In the genomic region with DNA sequence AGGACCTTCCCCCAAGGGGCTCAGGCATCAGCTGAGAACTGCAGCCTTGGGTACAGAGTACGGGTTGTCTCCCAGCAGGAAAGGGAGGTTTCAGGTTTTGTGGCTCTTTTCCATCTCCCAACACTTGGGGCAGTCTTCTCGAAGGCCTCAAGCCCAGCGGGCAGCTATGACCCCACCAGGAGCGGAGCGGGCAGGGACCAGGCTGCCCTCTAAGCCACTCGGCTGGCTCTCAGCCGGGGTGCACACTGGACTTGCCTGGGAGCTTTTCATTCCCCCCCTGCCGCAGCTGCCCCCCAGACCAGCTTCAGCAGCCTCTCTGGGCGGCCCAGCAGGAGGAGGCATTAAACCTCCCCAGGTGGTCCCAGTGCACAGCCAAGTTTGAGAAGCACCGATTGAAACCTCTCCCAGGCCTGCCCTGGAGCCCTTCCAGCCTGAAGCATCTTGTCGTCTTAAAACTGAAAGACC, we compare ENCODE assay signal across 1 cellular context.
TF ChIP-seq lines count a peak whose summit lies in the region.

No MANE protein-coding gene starts in this region.

TF ChIP-seq in GM23338, 12 proteins besides CTCF, POLR2A, EP300 and RAD21:
- TF ChIP-seq, protein P1, sequence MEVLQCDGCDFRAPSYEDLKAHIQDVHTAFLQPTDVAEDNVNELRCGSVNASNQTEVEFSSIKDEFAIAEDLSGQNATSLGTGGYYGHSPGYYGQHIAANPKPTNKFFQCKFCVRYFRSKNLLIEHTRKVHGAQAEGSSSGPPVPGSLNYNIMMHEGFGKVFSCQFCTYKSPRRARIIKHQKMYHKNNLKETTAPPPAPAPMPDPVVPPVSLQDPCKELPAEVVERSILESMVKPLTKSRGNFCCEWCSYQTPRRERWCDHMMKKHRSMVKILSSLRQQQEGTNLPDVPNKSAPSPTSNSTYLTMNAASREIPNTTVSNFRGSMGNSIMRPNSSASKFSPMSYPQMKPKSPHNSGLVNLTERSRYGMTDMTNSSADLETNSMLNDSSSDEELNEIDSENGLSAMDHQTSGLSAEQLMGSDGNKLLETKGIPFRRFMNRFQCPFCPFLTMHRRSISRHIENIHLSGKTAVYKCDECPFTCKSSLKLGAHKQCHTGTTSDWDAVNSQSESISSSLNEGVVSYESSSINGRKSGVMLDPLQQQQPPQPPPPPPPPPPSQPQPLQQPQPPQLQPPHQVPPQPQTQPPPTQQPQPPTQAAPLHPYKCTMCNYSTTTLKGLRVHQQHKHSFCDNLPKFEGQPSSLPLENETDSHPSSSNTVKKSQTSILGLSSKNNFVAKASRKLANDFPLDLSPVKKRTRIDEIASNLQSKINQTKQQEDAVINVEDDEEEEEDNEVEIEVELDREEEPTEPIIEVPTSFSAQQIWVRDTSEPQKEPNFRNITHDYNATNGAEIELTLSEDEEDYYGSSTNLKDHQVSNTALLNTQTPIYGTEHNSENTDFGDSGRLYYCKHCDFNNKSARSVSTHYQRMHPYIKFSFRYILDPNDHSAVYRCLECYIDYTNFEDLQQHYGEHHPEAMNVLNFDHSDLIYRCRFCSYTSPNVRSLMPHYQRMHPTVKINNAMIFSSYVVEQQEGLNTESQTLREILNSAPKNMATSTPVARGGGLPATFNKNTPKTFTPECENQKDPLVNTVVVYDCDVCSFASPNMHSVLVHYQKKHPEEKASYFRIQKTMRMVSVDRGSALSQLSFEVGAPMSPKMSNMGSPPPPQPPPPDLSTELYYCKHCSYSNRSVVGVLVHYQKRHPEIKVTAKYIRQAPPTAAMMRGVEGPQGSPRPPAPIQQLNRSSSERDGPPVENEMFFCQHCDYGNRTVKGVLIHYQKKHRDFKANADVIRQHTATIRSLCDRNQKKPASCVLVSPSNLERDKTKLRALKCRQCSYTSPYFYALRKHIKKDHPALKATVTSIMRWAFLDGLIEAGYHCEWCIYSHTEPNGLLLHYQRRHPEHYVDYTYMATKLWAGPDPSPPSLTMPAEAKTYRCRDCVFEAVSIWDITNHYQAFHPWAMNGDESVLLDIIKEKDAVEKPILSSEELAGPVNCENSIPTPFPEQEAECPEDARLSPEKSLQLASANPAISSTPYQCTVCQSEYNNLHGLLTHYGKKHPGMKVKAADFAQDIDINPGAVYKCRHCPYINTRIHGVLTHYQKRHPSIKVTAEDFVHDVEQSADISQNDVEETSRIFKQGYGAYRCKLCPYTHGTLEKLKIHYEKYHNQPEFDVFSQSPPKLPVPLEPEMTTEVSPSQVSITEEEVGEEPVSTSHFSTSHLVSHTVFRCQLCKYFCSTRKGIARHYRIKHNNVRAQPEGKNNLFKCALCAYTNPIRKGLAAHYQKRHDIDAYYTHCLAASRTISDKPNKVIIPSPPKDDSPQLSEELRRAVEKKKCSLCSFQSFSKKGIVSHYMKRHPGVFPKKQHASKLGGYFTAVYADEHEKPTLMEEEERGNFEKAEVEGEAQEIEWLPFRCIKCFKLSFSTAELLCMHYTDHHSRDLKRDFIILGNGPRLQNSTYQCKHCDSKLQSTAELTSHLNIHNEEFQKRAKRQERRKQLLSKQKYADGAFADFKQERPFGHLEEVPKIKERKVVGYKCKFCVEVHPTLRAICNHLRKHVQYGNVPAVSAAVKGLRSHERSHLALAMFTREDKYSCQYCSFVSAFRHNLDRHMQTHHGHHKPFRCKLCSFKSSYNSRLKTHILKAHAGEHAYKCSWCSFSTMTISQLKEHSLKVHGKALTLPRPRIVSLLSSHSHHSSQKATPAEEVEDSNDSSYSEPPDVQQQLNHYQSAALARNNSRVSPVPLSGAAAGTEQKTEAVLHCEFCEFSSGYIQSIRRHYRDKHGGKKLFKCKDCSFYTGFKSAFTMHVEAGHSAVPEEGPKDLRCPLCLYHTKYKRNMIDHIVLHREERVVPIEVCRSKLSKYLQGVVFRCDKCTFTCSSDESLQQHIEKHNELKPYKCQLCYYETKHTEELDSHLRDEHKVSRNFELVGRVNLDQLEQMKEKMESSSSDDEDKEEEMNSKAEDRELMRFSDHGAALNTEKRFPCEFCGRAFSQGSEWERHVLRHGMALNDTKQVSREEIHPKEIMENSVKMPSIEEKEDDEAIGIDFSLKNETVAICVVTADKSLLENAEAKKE (CRISPR knock-in tag; IDR thresholded peaks at IDR 0.05), result no peak
- no peak for TF ChIP-seq ZNF331 (CRISPR knock-in tag; IDR thresholded peaks at IDR 0.05; ENCODE audit: low read depth)
TF ChIP-seq in GM23338: peak in this region for 0.
